In genomic region chr17:68054296-68054900, GRCh38 we compare ENCODE assay signal across 10 cellular contexts. TPM values are rescaled to one million over a fixed set of nuclear protein-coding genes. Genes with fewer than 3 reads are reported as not detected.
A peak's percentile ranks its signal among the peaks of the same experiment; 100 is the strongest.
DNase-seq lines count a peak whose midpoint lies in the region; ATAC-seq, FAIRE-seq and TF ChIP-seq lines count a peak whose summit lies in the region.
"Had no signal": no experiment of that assay in that cellular context is flagged by ENCODE, and none has a peak within 500 bp of the region (broad histone marks: within the 10 kb centered on the region; RNA-seq: fewer than 3 reads in every experiment).

No MANE protein-coding gene starts in this region.

- H3K4me1 ChIP-seq in ACC112 (ENCODE audit: control insufficient read depth, insufficient read depth, low read length, unreplicated experiment) (peaks cover 15% of the 10 kb centered on the region), endothelial cell of umbilical vein (ENCODE audit: control insufficient read depth, extremely low read depth, insufficient read depth, low read length) (peaks cover 24% of the 10 kb centered on the region), mucosa of descending colon (ENCODE audit: low read depth) (no peaks in the 10 kb centered on the region)

- H4K20me1 ChIP-seq in endothelial cell of umbilical vein (replicated peaks; ENCODE audit: control insufficient read depth, extremely low read depth, insufficient read depth, low read length): no peaks in the 10 kb centered on the region

- H3K4me3 Mint-ChIP-seq in activated CD4-positive, alpha-beta memory T cell treated with anti-CD3 and anti-CD28 coated beads, Interleukin-2, amount 10 ng/mL, durations not matched to agents 7 days and 5 days: no peak overlapping the region
- no peak overlapping the region for H3K4me3 Mint-ChIP-seq in activated T-helper 1 cell treated with anti-CD3 and anti-CD28 coated beads, Interleukin-12 subunit alpha, Interleukin-12 subunit beta, Interleukin-2, Interleukin-4 antibody, amounts not matched to agents 30 ng/mL and 10 ng/mL and 1 ng/mL, durations not matched to agents 14 hours and 24 hours and 36 hours
- H3K4me3 Mint-ChIP-seq: CD4-positive, alpha-beta T cell had no signal

- CTCF ChIA-PET in endothelial cell of umbilical vein (lab: Charles Lee): interaction anchor here (0.8 to 2.9 kb wide), 4 partner anchors 16 to 146 kb away, joined by 3 to 11 read pairs (median 4); no protein-coding TSS in a partner anchor
- CTCF ChIA-PET in activated CD4-positive, alpha-beta memory T cell treated with anti-CD3 and anti-CD28 coated beads, Interleukin-2, amount 10 ng/mL, durations not matched to agents 7 days and 5 days (lab: Charles Lee): interaction anchor here (0.7 kb wide), 1 partner anchor 716 kb away, joined by 3 read pairs; no protein-coding TSS in a partner anchor

- peak overlapping the region; percentile 81 for H3K9ac ChIP-seq in endothelial cell of umbilical vein (replicated peaks; ENCODE audit: extremely low read depth, insufficient read depth, low read length)

- H3K27me3 Mint-ChIP-seq in activated CD4-positive, alpha-beta memory T cell treated with anti-CD3 and anti-CD28 coated beads, Interleukin-2, amount 10 ng/mL, durations not matched to agents 7 days and 5 days: peaks cover 2% of the 10 kb centered on the region
- H3K27me3 Mint-ChIP-seq in activated T-helper 1 cell treated with anti-CD3 and anti-CD28 coated beads, Interleukin-12 subunit alpha, Interleukin-12 subunit beta, Interleukin-2, Interleukin-4 antibody, amounts not matched to agents 30 ng/mL and 10 ng/mL and 1 ng/mL, durations not matched to agents 14 hours and 24 hours and 36 hours (ENCODE audit: insufficient read depth): peaks cover 4% of the 10 kb centered on the region
- H3K27me3 Mint-ChIP-seq: CD4-positive, alpha-beta T cell had no signal

- H3K36me3 ChIP-seq in ACC112 (ENCODE audit: insufficient read depth, low read length) (no peaks in the 10 kb centered on the region), endothelial cell of umbilical vein (ENCODE audit: control insufficient read depth in 2 of 2, extremely low read depth in 1 of 2, insufficient read depth in 2 of 2, low read length in 2 of 2) (no peaks in the 10 kb centered on the region), mucosa of descending colon (ENCODE audit: low read depth) (no peaks in the 10 kb centered on the region)

- FAIRE-seq in endothelial cell of umbilical vein (lab: Jason Lieb, UNC): peak; percentile 85

- H3K4me3 ChIP-seq in ACC112 (ENCODE audit: low read depth, low read length): peak overlapping the region; percentile 22; the same call in 1 of the 2 replicates
- H3K4me3 ChIP-seq in endothelial cell of umbilical vein (replicated peaks in 1 of 3; ENCODE audit: insufficient read depth in 1 of 3, low read depth in 1 of 3, low read length in 3 of 3): peak overlapping the region in 1 of 3 experiments; percentile 16
- no peak overlapping the region for H3K4me3 ChIP-seq in mucosa of descending colon

- TF ChIP-seq POLR2A in endothelial cell of umbilical vein (IDR thresholded peaks at IDR 0.05; ENCODE audit: low read depth, low read length): no peak

- POLR2A ChIA-PET in endothelial cell of umbilical vein (lab: Charles Lee): interaction anchor here (1.0 to 1.3 kb wide), 2 partner anchors 17 kb away, joined by 4 to 5 read pairs; no protein-coding TSS in a partner anchor
- POLR2A ChIA-PET in activated CD4-positive, alpha-beta memory T cell treated with anti-CD3 and anti-CD28 coated beads, Interleukin-2, amount 10 ng/mL, durations not matched to agents 7 days and 5 days (lab: Charles Lee): interaction anchor here (1.0 kb wide), 1 partner anchor 19 kb away, joined by 3 read pairs; the partner anchor contains the start of gene KPNA2

- H3K4me2 ChIP-seq in endothelial cell of umbilical vein (ENCODE audit: insufficient read depth, low read length): peak overlapping the region; percentile 58

- H3K9me3 ChIP-seq in endothelial cell of umbilical vein (replicated peaks; ENCODE audit: control insufficient read depth, insufficient read depth, low read length) (no peaks in the 10 kb centered on the region), mucosa of descending colon (no peaks in the 10 kb centered on the region)

- H3K4me1 Mint-ChIP-seq in activated CD4-positive, alpha-beta memory T cell treated with anti-CD3 and anti-CD28 coated beads, Interleukin-2, amount 10 ng/mL, durations not matched to agents 7 days and 5 days: peaks cover 1% of the 10 kb centered on the region
- H3K4me1 Mint-ChIP-seq in activated T-helper 1 cell treated with anti-CD3 and anti-CD28 coated beads, Interleukin-12 subunit alpha, Interleukin-12 subunit beta, Interleukin-2, Interleukin-4 antibody, amounts not matched to agents 30 ng/mL and 10 ng/mL and 1 ng/mL, durations not matched to agents 14 hours and 24 hours and 36 hours (ENCODE audit: low read depth): no peaks in the 10 kb centered on the region

- intact Hi-C loops in endothelial cell of umbilical vein (cut with micrococcal nuclease) (loop anchor here (1.0 to 5.0 kb wide), 3 partner anchors 47 to 408 kb away; no protein-coding TSS in a partner anchor), mucosa of descending colon (cut with DNase I, micrococcal nuclease) (no loop called here)
- intact Hi-C loops in activated T-helper 1 cell treated with anti-CD3 and anti-CD28 coated beads, Interleukin-12 subunit alpha, Interleukin-12 subunit beta, Interleukin-2, Interleukin-4 antibody, amounts not matched to agents 30 ng/mL and 10 ng/mL and 1 ng/mL, durations not matched to agents 14 hours and 24 hours and 36 hours (cut with micrococcal nuclease): no loop called here

- H2AFZ ChIP-seq in ACC112 (ENCODE audit: low read length, unreplicated experiment) (peak overlapping the region; percentile 59), endothelial cell of umbilical vein (ENCODE audit: low read depth, low read length) (peak overlapping the region; percentile 50)

- no peaks in the 10 kb centered on the region for H3K9me1 ChIP-seq in endothelial cell of umbilical vein (replicated peaks; ENCODE audit: control insufficient read depth, extremely low read depth, insufficient read depth, low read length)

- TF ChIP-seq CTCF in endothelial cell of umbilical vein (IDR thresholded peaks at IDR 0.05; ENCODE audit: extremely low read depth in 1 of 2, insufficient read depth in 1 of 2, low read depth in 1 of 2, low read length in 2 of 2) (no peak), mucosa of descending colon (IDR thresholded peaks at IDR 0.05) (no peak)

- H3K27ac ChIP-seq in ACC112 (ENCODE audit: low read depth, low read length) (peak overlapping the region; percentile 46), endothelial cell of umbilical vein (ENCODE audit: insufficient read depth, low read depth, low read length) (peak overlapping the region; percentile 97)

- no peak overlapping the region for H3K27ac Mint-ChIP-seq in activated CD4-positive, alpha-beta memory T cell treated with anti-CD3 and anti-CD28 coated beads, Interleukin-2, amount 10 ng/mL, durations not matched to agents 7 days and 5 days
- H3K27ac Mint-ChIP-seq in activated T-helper 1 cell treated with anti-CD3 and anti-CD28 coated beads, Interleukin-12 subunit alpha, Interleukin-12 subunit beta, Interleukin-2, Interleukin-4 antibody, amounts not matched to agents 30 ng/mL and 10 ng/mL and 1 ng/mL, durations not matched to agents 14 hours and 24 hours and 36 hours: no peak overlapping the region
- H3K27ac Mint-ChIP-seq: CD4-positive, alpha-beta T cell had no signal

- BruUV-seq in endothelial cell of umbilical vein (replicated peaks; lab: Mats Ljungman, UMichigan): TSS peak; percentile 77

- dilution Hi-C loops in endothelial cell of umbilical vein (cut with MboI; ENCODE audit: extremely low pct_ligation_motif_present, low sequenced_read_pairs): no loop called here

- H3K9me3 Mint-ChIP-seq in activated CD4-positive, alpha-beta memory T cell treated with anti-CD3 and anti-CD28 coated beads, Interleukin-2, amount 10 ng/mL, durations not matched to agents 7 days and 5 days: no peaks in the 10 kb centered on the region
- no peaks in the 10 kb centered on the region for H3K9me3 Mint-ChIP-seq in activated T-helper 1 cell treated with anti-CD3 and anti-CD28 coated beads, Interleukin-12 subunit alpha, Interleukin-12 subunit beta, Interleukin-2, Interleukin-4 antibody, amounts not matched to agents 30 ng/mL and 10 ng/mL and 1 ng/mL, durations not matched to agents 14 hours and 24 hours and 36 hours
- H3K9me3 Mint-ChIP-seq: CD4-positive, alpha-beta T cell had no signal

- DNase-seq in NCI-H2196 (lab: John Stamatoyannopoulos, UW; ENCODE audit: unreplicated experiment): peak; percentile 27
- DNase-seq in endothelial cell of umbilical vein (ENCODE audit: low read depth, low spot score): peak; percentile 94
- no peak for DNase-seq in mucosa of descending colon
- no peak for DNase-seq in activated CD4-positive, alpha-beta memory T cell treated with anti-CD3 and anti-CD28 coated beads, Interleukin-2, amount 10 ng/mL, durations not matched to agents 7 days and 5 days
- DNase-seq in HuH-7.5 (ENCODE audit: low spot score): no peak
- DNase-seq in activated T-helper 1 cell treated with anti-CD3 and anti-CD28 coated beads, Interleukin-12 subunit alpha, Interleukin-12 subunit beta, Interleukin-2, Interleukin-4 antibody, amounts not matched to agents 30 ng/mL and 10 ng/mL and 1 ng/mL, durations not matched to agents 14 hours and 24 hours and 36 hours (ENCODE audit: low spot score): no peak
- DNase-seq in activated CD8-positive, alpha-beta memory T cell treated with anti-CD3 and anti-CD28 coated beads for 24 hours: no peak
- DNase-seq: activated naive CD4-positive, alpha-beta T cell; CD4-positive, alpha-beta T cell had no signal

- H3K27me3 ChIP-seq in ACC112 (ENCODE audit: insufficient read depth, low read length) (no peaks in the 10 kb centered on the region), endothelial cell of umbilical vein (ENCODE audit: control insufficient read depth in 2 of 2, insufficient read depth in 2 of 2, low read length in 2 of 2) (no peaks in the 10 kb centered on the region)

- H3K36me3 Mint-ChIP-seq in activated CD4-positive, alpha-beta memory T cell treated with anti-CD3 and anti-CD28 coated beads, Interleukin-2, amount 10 ng/mL, durations not matched to agents 7 days and 5 days (ENCODE audit: low read depth): peaks cover 2% of the 10 kb centered on the region
- H3K36me3 Mint-ChIP-seq in activated T-helper 1 cell treated with anti-CD3 and anti-CD28 coated beads, Interleukin-12 subunit alpha, Interleukin-12 subunit beta, Interleukin-2, Interleukin-4 antibody, amounts not matched to agents 30 ng/mL and 10 ng/mL and 1 ng/mL, durations not matched to agents 14 hours and 24 hours and 36 hours (ENCODE audit: low read depth): peaks cover 3% of the 10 kb centered on the region

- H3K79me2 ChIP-seq in ACC112 (ENCODE audit: control insufficient read depth, insufficient read depth, low read length, unreplicated experiment) (no peaks in the 10 kb centered on the region), endothelial cell of umbilical vein (ENCODE audit: control insufficient read depth, insufficient read depth, low read length) (no peaks in the 10 kb centered on the region)

- ATAC-seq in mucosa of descending colon: peak; percentile 48

RNA-seq across cellular contexts. Expression of gene KPNA2, which starts 18.9 kb away (rescaled TPM):
- total RNA-seq in endothelial cell of umbilical vein (311 and 382 TPM in 2 replicates), mucosa of descending colon (10 to 100 TPM; 15.2 to 50.3 (median 29.0) TPM)
- 252 and 259 TPM in 2 replicates for polyA plus RNA-seq in endothelial cell of umbilical vein
- 238 and 268 TPM in 2 replicates for polyA plus RNA-seq in endothelial cell of umbilical vein (2011; cell fraction: cytosol; rRNA removed)
- polyA plus RNA-seq in endothelial cell of umbilical vein (2011; cell fraction: nucleus; rRNA removed): 209 and 217 TPM in 2 replicates
- polyA plus RNA-seq in endothelial cell of umbilical vein (2012): 267 and 391 TPM in 2 replicates
- 488 and 522 TPM in 2 replicates for polyA minus RNA-seq in endothelial cell of umbilical vein
- 278 TPM for polyA minus RNA-seq in endothelial cell of umbilical vein (2011; cell fraction: cytosol; rRNA and poly(A)+ RNA removed)
- polyA minus RNA-seq in endothelial cell of umbilical vein (2011; cell fraction: nucleus; rRNA and poly(A)+ RNA removed): 156 and 233 TPM in 2 replicates
- 100 to 1,000 TPM; 227 TPM for total RNA-seq in activated CD4-positive, alpha-beta memory T cell treated with anti-CD3 and anti-CD28 coated beads, Interleukin-2, amount 10 ng/mL, durations not matched to agents 7 days and 5 days
- 205 and 224 TPM in 2 replicates for total RNA-seq in activated T-helper 1 cell treated with anti-CD3 and anti-CD28 coated beads, Interleukin-12 subunit alpha, Interleukin-12 subunit beta, Interleukin-2, Interleukin-4 antibody, amounts not matched to agents 30 ng/mL and 10 ng/mL and 1 ng/mL, durations not matched to agents 14 hours and 24 hours and 36 hours

RNA-seq across cellular contexts. Expression of gene C17orf58, which starts 58.1 kb away (rescaled TPM):
- total RNA-seq in endothelial cell of umbilical vein (13.4 and 24.5 TPM in 2 replicates), mucosa of descending colon (10 to 100 TPM in 1 of 3 donors, 1 to 10 TPM in 2; 6.4 to 11.1 (median 8.4) TPM)
- polyA plus RNA-seq in endothelial cell of umbilical vein: 35.5 and 40.0 TPM in 2 replicates
- 28.6 and 34.5 TPM in 2 replicates for polyA plus RNA-seq in endothelial cell of umbilical vein (2011; cell fraction: cytosol; rRNA removed)
- 38.6 and 39.9 TPM in 2 replicates for polyA plus RNA-seq in endothelial cell of umbilical vein (2011; cell fraction: nucleus; rRNA removed)
- polyA plus RNA-seq in endothelial cell of umbilical vein (2012): 22.3 and 24.3 TPM in 2 replicates
- 25.1 and 29.9 TPM in 2 replicates for polyA minus RNA-seq in endothelial cell of umbilical vein
- polyA minus RNA-seq in endothelial cell of umbilical vein (2011; cell fraction: cytosol; rRNA and poly(A)+ RNA removed): 5.3 TPM
- 13.5 and 20.5 TPM in 2 replicates for polyA minus RNA-seq in endothelial cell of umbilical vein (2011; cell fraction: nucleus; rRNA and poly(A)+ RNA removed)
- total RNA-seq in activated CD4-positive, alpha-beta memory T cell treated with anti-CD3 and anti-CD28 coated beads, Interleukin-2, amount 10 ng/mL, durations not matched to agents 7 days and 5 days: 10 to 100 TPM; 12.4 TPM
- 23.7 and 24.9 TPM in 2 replicates for total RNA-seq in activated T-helper 1 cell treated with anti-CD3 and anti-CD28 coated beads, Interleukin-12 subunit alpha, Interleukin-12 subunit beta, Interleukin-2, Interleukin-4 antibody, amounts not matched to agents 30 ng/mL and 10 ng/mL and 1 ng/mL, durations not matched to agents 14 hours and 24 hours and 36 hours

Comparison
In these comparisons a context has a peak if more than half of its experiments do, and no peak if none do; other contexts are left out.
1. DNase-seq: peak in NCI-H2196 (single experiment) and endothelial cell of umbilical vein (single experiment); none in mucosa of descending colon (0 of 3), activated CD4-positive, alpha-beta memory T cell treated with anti-CD3 and anti-CD28 coated beads, Interleukin-2, amount 10 ng/mL, durations not matched to agents 7 days and 5 days (single experiment), HuH-7.5 (single experiment), activated T-helper 1 cell treated with anti-CD3 and anti-CD28 coated beads, Interleukin-12 subunit alpha, Interleukin-12 subunit beta, Interleukin-2, Interleukin-4 antibody, amounts not matched to agents 30 ng/mL and 10 ng/mL and 1 ng/mL, durations not matched to agents 14 hours and 24 hours and 36 hours (single experiment) and activated CD8-positive, alpha-beta memory T cell treated with anti-CD3 and anti-CD28 coated beads for 24 hours (single experiment).